11 cellular contexts compared by ENCODE assay signal in genomic region chr19:13208964-13209796, GRCh38. TPM values are rescaled to one million over a fixed set of nuclear protein-coding genes. Genes with fewer than 3 reads are reported as not detected.
DNase-seq lines count a peak whose midpoint lies in the region; ATAC-seq and TF ChIP-seq lines count a peak whose summit lies in the region.
"Had no signal": no experiment of that assay in that cellular context is flagged by ENCODE, and none has a peak within 500 bp of the region (broad histone marks: within the 10 kb centered on the region; RNA-seq: fewer than 3 reads in every experiment).

No MANE protein-coding gene starts in this region.

- H3K4me3 ChIP-seq in Peyer's patch, result peak overlapping the region in 3 of 4 donors; percentile 49 to 55 (median 52)
- no peak overlapping the region for H3K4me3 ChIP-seq in lower leg skin (ENCODE audit: low read depth, poor library complexity, severe bottlenecking)

- TF ChIP-seq CTCF in Peyer's patch (IDR thresholded peaks at IDR 0.05) (peak in 1 of 6 experiments; percentile 15), lower leg skin (IDR thresholded peaks at IDR 0.05) (no peak)

- H3K4me1 ChIP-seq in Peyer's patch, result peaks cover 0 to 13% (median 5%) of the 10 kb centered on the region in 4 donors

- H3K9me3 ChIP-seq in Peyer's patch, result no peaks in the 10 kb centered on the region

- WGBS in lower leg skin, 2 donors, result 86 to 92% methylated on average over 15 to 29 of the region's 29 CpGs

- peak overlapping the region; percentile 58 to 87 (median 80) for H3K27ac ChIP-seq in Peyer's patch

- intact Hi-C loops in lower leg skin (cut with DNase I; ENCODE audit: low total_unique reads), result no loop called here

- no peaks in the 10 kb centered on the region for H3K9me3 Mint-ChIP-seq in stimulated activated naive CD8-positive, alpha-beta T cell treated with anti-CD3 and anti-CD28 coated beads, Interleukin-15, Interleukin-2, amounts not matched to agents 100 ng/mL and 50 ng/mL, for 24 hours
- H3K9me3 Mint-ChIP-seq in immature natural killer cell, result no peaks in the 10 kb centered on the region

- H3K4me1 Mint-ChIP-seq in stimulated activated naive CD8-positive, alpha-beta T cell treated with anti-CD3 and anti-CD28 coated beads, Interleukin-15, Interleukin-2, amounts not matched to agents 100 ng/mL and 50 ng/mL, for 24 hours (ENCODE audit: low read depth), result peaks cover 38% of the 10 kb centered on the region
- peaks cover 15 to 17% of the 10 kb centered on the region in 2 donors for H3K4me1 Mint-ChIP-seq in immature natural killer cell

- TF ChIP-seq POLR2A in Peyer's patch (IDR thresholded peaks at IDR 0.05) (no peak), lower leg skin (IDR thresholded peaks at IDR 0.05) (no peak)

- ATAC-seq in stimulated activated naive CD8-positive, alpha-beta T cell treated with anti-CD3 and anti-CD28 coated beads, Interleukin-15, Interleukin-2, amounts not matched to agents 100 U/mL and 50 U/mL, for 24 hours, result no peak
- ATAC-seq in left lobe of liver (no peak), GM21576 (IDR thresholded peaks at IDR 0.05; ENCODE audit: unreplicated experiment) (no peak), HG02798 (IDR thresholded peaks at IDR 0.05; ENCODE audit: poor library complexity, unreplicated experiment) (no peak)

- peak overlapping the region; percentile 79 for H3K27ac Mint-ChIP-seq in stimulated activated naive CD8-positive, alpha-beta T cell treated with anti-CD3 and anti-CD28 coated beads, Interleukin-15, Interleukin-2, amounts not matched to agents 100 ng/mL and 50 ng/mL, for 24 hours
- peak overlapping the region in 1 of 6 donors; percentile 61 for H3K27ac Mint-ChIP-seq in immature natural killer cell
- H3K27ac Mint-ChIP-seq: progenitor cell of endocrine pancreas had no signal

- H3K36me3 Mint-ChIP-seq in stimulated activated naive CD8-positive, alpha-beta T cell treated with anti-CD3 and anti-CD28 coated beads, Interleukin-15, Interleukin-2, amounts not matched to agents 100 ng/mL and 50 ng/mL, for 24 hours (ENCODE audit: low read depth), result no peaks in the 10 kb centered on the region
- no peaks in the 10 kb centered on the region for H3K36me3 Mint-ChIP-seq in immature natural killer cell

- peak overlapping the region; percentile 87 for H3K4me3 Mint-ChIP-seq in stimulated activated naive CD8-positive, alpha-beta T cell treated with anti-CD3 and anti-CD28 coated beads, Interleukin-15, Interleukin-2, amounts not matched to agents 100 ng/mL and 50 ng/mL, for 24 hours
- peak overlapping the region; percentile 30 to 92 (median 72) for H3K4me3 Mint-ChIP-seq in immature natural killer cell

- no peaks in the 10 kb centered on the region for H3K27me3 Mint-ChIP-seq in stimulated activated naive CD8-positive, alpha-beta T cell treated with anti-CD3 and anti-CD28 coated beads, Interleukin-15, Interleukin-2, amounts not matched to agents 100 ng/mL and 50 ng/mL, for 24 hours
- peaks cover 2 to 3% (median 2%) of the 10 kb centered on the region in 3 donors for H3K27me3 Mint-ChIP-seq in immature natural killer cell (ENCODE audit: low read depth in 3 of 3)
- H3K27me3 Mint-ChIP-seq: progenitor cell of endocrine pancreas had no signal

- no peaks in the 10 kb centered on the region for H3K27me3 ChIP-seq in Peyer's patch

- no peaks in the 10 kb centered on the region for H3K36me3 ChIP-seq in Peyer's patch

- DNase-seq in stimulated activated naive CD8-positive, alpha-beta T cell treated with anti-CD3 and anti-CD28 coated beads, Interleukin-15, Interleukin-2, amounts not matched to agents 100 U/mL and 50 U/mL, for 24 hours, result no peak
- DNase-seq in Peyer's patch, result peak in 1 of 3 donors; percentile 33
- no peak for DNase-seq in immature natural killer cell
- DNase-seq in left lobe of liver (ENCODE audit: low spot score), result no peak
- DNase-seq in lower leg skin (ENCODE audit: low spot score in 2 of 2), result no peak
- DNase-seq: islet precursor cell, NCI-H1105 had no signal

RNA-seq across cellular contexts. Expression of gene IER2, which starts 59.0 kb away (rescaled TPM):
- total RNA-seq in Peyer's patch, result 100 to 1,000 TPM in 1 of 4 donors, 10 to 100 TPM in 3; 72.2 to 229 (median 85.6) TPM
- 100 to 1,000 TPM; 395 to 487 (median 487) TPM for polyA plus RNA-seq in immature natural killer cell
- total RNA-seq in left lobe of liver, result 26.5 TPM
- total RNA-seq in lower leg skin, result 100 to 1,000 TPM; 118 to 146 (median 130) TPM

RNA-seq across cellular contexts. Expression of gene STX10, which starts 59.0 kb away (rescaled TPM):
- total RNA-seq in Peyer's patch (100 to 1,000 TPM in 2 of 4 donors, 10 to 100 TPM in 2; 78.1 to 199 (median 107) TPM), left lobe of liver (22.7 TPM), lower leg skin (100 to 1,000 TPM in 1 of 4 donors, 10 to 100 TPM in 3; 67.8 to 110 (median 78.0) TPM)
- polyA plus RNA-seq in immature natural killer cell, result 10 to 100 TPM; 56.8 to 92.5 (median 66.0) TPM
